Comparison of ENCODE assay signal across 19 cellular contexts in the genomic region with DNA sequence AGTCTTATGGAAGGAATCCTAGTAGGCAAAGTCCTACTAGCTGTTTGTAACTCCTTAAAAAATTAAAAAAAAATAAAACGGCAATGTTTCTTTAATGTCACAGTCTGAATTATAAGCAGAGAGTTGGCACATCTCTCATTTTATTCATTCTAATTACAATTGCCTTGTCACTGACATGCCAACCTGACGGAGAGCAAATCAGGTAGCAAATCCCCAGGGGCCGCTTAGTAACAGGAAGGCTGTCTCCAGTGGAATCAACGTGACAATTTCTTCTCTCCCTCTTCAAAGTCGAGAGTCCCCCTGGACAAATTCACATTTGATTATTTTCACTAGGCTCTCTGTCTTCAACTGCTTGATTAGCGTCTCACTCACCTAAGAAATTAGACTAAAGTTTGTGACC.
DNase-seq lines count a peak whose midpoint lies in the region; ATAC-seq and TF ChIP-seq lines count a peak whose summit lies in the region.
"Had no signal": no experiment of that assay in that cellular context is flagged by ENCODE, and none has a peak within 500 bp of the region (broad histone marks: within the 10 kb centered on the region; RNA-seq: fewer than 3 reads in every experiment).

No MANE protein-coding gene starts in this region.

- H2AFZ ChIP-seq in neural cell (ENCODE audit: low read depth, low read length), result no peak overlapping the region

- H3F3A ChIP-seq in neural cell (ENCODE audit: insufficient read depth, low read length, poor library complexity, severe bottlenecking), result no peaks in the 10 kb centered on the region

- no peaks in the 10 kb centered on the region for H3K79me2 ChIP-seq in neural cell (replicated peaks; ENCODE audit: insufficient read depth, low read length)

- TF ChIP-seq EP300 in neural cell (conservative IDR thresholded peaks at IDR 0.05; ENCODE audit: poor library complexity, severe bottlenecking), result peak; percentile 93

- H3K9me3 ChIP-seq in neural cell (ENCODE audit: low read length), result no peaks in the 10 kb centered on the region

- no peak overlapping the region for H3K4me2 ChIP-seq in neural cell (ENCODE audit: low read length)

- H3K9me2 ChIP-seq in neural cell (ENCODE audit: insufficient read depth, low read length), result no peaks in the 10 kb centered on the region

- DNase-seq in DMS153 treated with DMSO at 0.1 percent for 48 hours (lab: John Stamatoyannopoulos, UW; ENCODE audit: unreplicated experiment) (peak; percentile 7), NCI-H2107 (lab: John Stamatoyannopoulos, UW) (peak; percentile 15), NCI-H69 (lab: John Stamatoyannopoulos, UW) (peak; percentile 15), NCI-H187 treated with DMSO at 0.1 percent for 48 hours (lab: John Stamatoyannopoulos, UW) (no peak), NCI-H1105 (lab: John Stamatoyannopoulos, UW) (no peak)
- DNase-seq: Calu3, H9, Kasumi-1, NCI-H1092 treated with DMSO at 0.1 percent for 48 hours, NCI-H2081, NCI-H345, NCI-H524, NCI-H82, RPMI8226, SHP77, SW 1271 had no signal

- no peak for ATAC-seq in GM18873 (IDR thresholded peaks at IDR 0.05; ENCODE audit: low FRiP score, unreplicated experiment)
- ATAC-seq: K562 had no signal

- no peaks in the 10 kb centered on the region for H4K20me1 ChIP-seq in neural cell (ENCODE audit: insufficient read depth)

- peak overlapping the region; percentile 6 for H3K27ac ChIP-seq in neural cell (ENCODE audit: low read length)

- H3K27me3 ChIP-seq in neural cell (ENCODE audit: insufficient read depth, low read depth, low read length), result no peaks in the 10 kb centered on the region

- TF ChIP-seq RAD21 in neural cell (conservative IDR thresholded peaks at IDR 0.05), result no peak

- no peak overlapping the region for H3K4me3 ChIP-seq in neural cell (ENCODE audit: low read length)
- H3K4me3 ChIP-seq: K562 had no signal

- H3K36me3 ChIP-seq in neural cell (ENCODE audit: insufficient read depth, low read length), result no peaks in the 10 kb centered on the region

- TF ChIP-seq CTCF in neural cell (IDR thresholded peaks at IDR 0.05; ENCODE audit: poor library complexity, severe bottlenecking), result no peak

- no peak overlapping the region for H3K9ac ChIP-seq in neural cell (ENCODE audit: low read length)

TF ChIP-seq in neural cell, 6 proteins besides CTCF, POLR2A, EP300 and RAD21:
- TF ChIP-seq POLR2AphosphoS5 (IDR thresholded peaks at IDR 0.05), result peak; percentile 89
- no peak for TF ChIP-seq MXI1 (conservative IDR thresholded peaks at IDR 0.05; ENCODE audit: poor library complexity, severe bottlenecking)
- TF ChIP-seq TAF1 (IDR thresholded peaks at IDR 0.05; ENCODE audit: low read depth), result no peak
- no peak for TF ChIP-seq EZH2 (IDR thresholded peaks at IDR 0.05; ENCODE audit: borderline replicate concordance, insufficient read depth, low read length, poor library complexity, severe bottlenecking)
- no peak for TF ChIP-seq REST (IDR thresholded peaks at IDR 0.05; ENCODE audit: borderline replicate concordance)

Comparison
In these comparisons a context has a peak if more than half of its experiments do, and no peak if none do; other contexts are left out.
1. DNase-seq: peak in DMS153 treated with DMSO at 0.1 percent for 48 hours (single experiment), NCI-H2107 (single experiment) and NCI-H69 (single experiment); none in NCI-H187 treated with DMSO at 0.1 percent for 48 hours (single experiment) and NCI-H1105 (single experiment).